ENCODE assay signal across 29 cellular contexts in genomic region chr4:149972407-149972806, GRCh38.
"Had no signal": no experiment of that assay in that cellular context is flagged by ENCODE, and none has a peak within 500 bp of the region (broad histone marks: within the 10 kb centered on the region; RNA-seq: fewer than 3 reads in every experiment).

No MANE protein-coding gene starts in this region.

- H3K27ac ChIP-seq: ascending aorta, cardiac muscle cell, colonic mucosa, dorsolateral prefrontal cortex, pancreas, prostate gland, skin epidermis, testis, transverse colon, VCaP had no signal

- H3K27ac Mint-ChIP-seq: activated naive CD8-positive, alpha-beta T cell treated with anti-CD3 and anti-CD28 coated beads for 36 hours; brain; nephron progenitor cell; T-helper 2 cell treated with Interferon-gamma antibody and Interleukin-4, amounts not matched to agents 5 μg/mL and 100 μg/mL, for 36 hours had no signal

- H3K27me3 ChIP-seq: ascending aorta, cardiac muscle cell, colonic mucosa, dorsolateral prefrontal cortex, pancreas, testis, transverse colon had no signal

- H3K9me3 Mint-ChIP-seq: activated naive CD8-positive, alpha-beta T cell treated with anti-CD3 and anti-CD28 coated beads for 36 hours; brain; naive B cell; T-helper 2 cell treated with Interferon-gamma antibody and Interleukin-4, amounts not matched to agents 5 μg/mL and 100 μg/mL, for 36 hours had no signal

- H3K4me3 Mint-ChIP-seq: activated naive CD8-positive, alpha-beta T cell treated with anti-CD3 and anti-CD28 coated beads for 36 hours; brain; naive B cell; nephron progenitor cell; T-helper 2 cell treated with Interferon-gamma antibody and Interleukin-4, amounts not matched to agents 5 μg/mL and 100 μg/mL, for 36 hours had no signal

- H3K4me3 ChIP-seq: ascending aorta, cardiac muscle cell, colonic mucosa, dorsolateral prefrontal cortex, pancreas, prostate gland, skin epidermis, testis, transverse colon had no signal

- H3K36me3 Mint-ChIP-seq: activated naive CD8-positive, alpha-beta T cell treated with anti-CD3 and anti-CD28 coated beads for 36 hours; brain; naive B cell had no signal

- DNase-seq: activated CD4-positive, alpha-beta T cell treated with anti-CD3 and anti-CD28 coated beads for 4 hours; activated CD4-positive, alpha-beta T cell treated with anti-CD3 and anti-CD28 coated beads, Interleukin-2, amount 50 U/mL, for 48 hours; activated CD8-positive, alpha-beta memory T cell treated with anti-CD3 and anti-CD28 coated beads for 24 hours; activated effector memory CD4-positive, alpha-beta T cell treated with Interleukin-2 at 50 U/mL for 16 hours; activated naive CD4-positive, alpha-beta T cell treated with Interleukin-2 at 50 U/mL for 16 hours; activated naive CD8-positive, alpha-beta T cell treated with anti-CD3 and anti-CD28 coated beads for 36 hours; cerebellar nuclear complex; colonic mucosa; dorsolateral prefrontal cortex; effector memory CD4-positive, alpha-beta T cell; left colon; mammary epithelial cell; naive B cell; nephron progenitor cell; pancreas; retina; stimulated activated CD4-positive, alpha-beta T cell treated with anti-CD3 and anti-CD28 coated beads, Interleukin-12 subunit alpha, Interleukin-12 subunit beta, amount 100 ng/mL, for 4 hours; stimulated activated CD4-positive, alpha-beta T cell treated with anti-CD3 and anti-CD28 coated beads, Interleukin-4, amount 100 ng/mL, for 1 hour; stimulated activated naive CD8-positive, alpha-beta T cell treated with anti-CD3 and anti-CD28 coated beads, Interleukin-15, Interleukin-2, amounts not matched to agents 100 U/mL and 50 U/mL, for 24 hours; testis; transverse colon had no signal

- ATAC-seq: left colon; pancreas; sciatic nerve; stimulated activated naive CD8-positive, alpha-beta T cell treated with anti-CD3 and anti-CD28 coated beads, Interleukin-15, Interleukin-2, amounts not matched to agents 100 U/mL and 50 U/mL, for 24 hours had no signal

- H3K9me3 ChIP-seq: ascending aorta, colonic mucosa, pancreas, prostate gland, testis, transverse colon had no signal

- H3K4me1 ChIP-seq: ascending aorta, colonic mucosa, pancreas, prostate gland, testis, transverse colon had no signal

- H3K4me1 Mint-ChIP-seq: activated naive CD8-positive, alpha-beta T cell treated with anti-CD3 and anti-CD28 coated beads for 36 hours; brain; naive B cell; nephron progenitor cell had no signal

- H3K36me3 ChIP-seq: ascending aorta, cardiac muscle cell, colonic mucosa, pancreas, prostate gland, transverse colon had no signal
